ENCODE assay signal across 7 cellular contexts in the genomic region with DNA sequence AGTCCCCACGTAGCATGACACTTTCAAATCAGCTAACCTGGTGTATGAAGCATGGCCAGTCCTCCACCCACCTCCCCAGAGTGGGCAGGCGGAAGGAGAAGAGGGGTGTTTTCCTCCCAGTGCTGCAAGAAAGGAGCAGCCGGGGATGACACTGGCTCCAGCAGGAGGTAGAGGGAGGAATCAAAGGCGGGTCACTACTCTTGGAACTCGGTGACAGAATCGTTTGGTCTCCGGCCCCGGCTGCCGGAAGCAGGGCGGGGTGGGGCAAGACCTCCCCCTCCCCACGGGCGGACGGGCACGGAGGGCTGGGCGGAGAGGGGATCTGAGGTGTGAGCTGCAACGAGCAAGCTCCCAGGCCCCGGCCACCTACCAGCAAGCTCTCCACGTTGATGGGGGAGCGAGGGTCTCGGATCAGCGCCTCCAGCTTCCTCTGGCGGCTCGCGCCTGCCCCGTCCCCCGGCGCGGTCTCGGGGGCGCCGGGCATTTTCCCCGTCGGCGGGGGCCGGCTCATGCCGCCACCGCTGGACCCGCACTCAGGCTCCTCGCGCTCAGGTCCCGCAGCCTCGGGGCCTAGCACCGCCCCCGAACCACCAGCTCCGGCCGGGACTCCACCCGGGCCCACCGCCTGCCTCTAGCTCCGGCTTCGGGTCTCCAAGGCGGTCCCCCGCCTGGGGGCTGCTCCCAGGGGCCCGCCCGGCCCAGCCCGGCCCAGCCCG. TPM values are rescaled to one million over a fixed set of nuclear protein-coding genes. Genes with fewer than 3 reads are reported as not detected.
DNase-seq lines count a peak whose midpoint lies in the region; ATAC-seq, FAIRE-seq and TF ChIP-seq lines count a peak whose summit lies in the region.

No MANE protein-coding gene starts in this region.

- no peak for TF ChIP-seq CTCF in GM12864 (IDR thresholded peaks at IDR 0.05; ENCODE audit: low read depth, low read length, missing control alignments)
- TF ChIP-seq CTCF in LNCaP clone FGC (IDR thresholded peaks at IDR 0.05; ENCODE audit: control insufficient read depth, extremely low read depth, insufficient read depth), result no peak
- TF ChIP-seq CTCF in HepG2 (CRISPR knock-in tag; IDR thresholded peaks at IDR 0.05), result no peak

- no peaks in the 10 kb centered on the region; a peak in 1 of 5 replicates for H3K36me3 ChIP-seq in HepG2 (replicated peaks in 1 of 2; ENCODE audit: control insufficient read depth in 1 of 2, insufficient read depth in 2 of 2, low read length in 2 of 2)

- H2AFZ ChIP-seq in HepG2 (ENCODE audit: low read length), result no peak overlapping the region

- ATAC-seq in HepG2, result peak; percentile 58

- peak; percentile 75 to 91; a peak in 3 of 4 replicates for TF ChIP-seq POLR2A in HepG2 (IDR thresholded peaks at IDR 0.05; ENCODE audit: insufficient read depth in 1 of 2, low read depth in 2 of 2, low read length in 2 of 2)

- in situ Hi-C loops in HepG2 (cut with HindIII; ENCODE audit: extremely low pct_ligation_motif_present, low pct_unique_long_range_greater_than_20kb), result loop anchor here (5.0 kb wide), 1 partner anchor 69 kb away; no protein-coding TSS in a partner anchor

- peaks cover 52% of the 10 kb centered on the region for H3K4me1 ChIP-seq in HepG2 (ENCODE audit: insufficient read depth, low read length)

- TF ChIP-seq RAD21 in HepG2 (CRISPR knock-in tag; IDR thresholded peaks at IDR 0.05), result no peak

- CTCF ChIA-PET in HepG2 (lab: Yijun Ruan, JAX; ENCODE audit: low intra/inter-chr PET ratio, low total read pairs), result no interaction called here

- peaks cover 71% of the 10 kb centered on the region for H3K79me2 ChIP-seq in HepG2 (ENCODE audit: insufficient read depth, low read length)

- H3K9me3 ChIP-seq in HepG2 (ENCODE audit: low read length), result no peaks in the 10 kb centered on the region

- peak overlapping the region; percentile 99 for H3K9ac ChIP-seq in HepG2 (ENCODE audit: insufficient read depth, low read depth, low read length)

- no peaks in the 10 kb centered on the region; a peak in 1 of 5 replicates for H3K27me3 ChIP-seq in HepG2 (ENCODE audit: control insufficient read depth in 1 of 2, insufficient read depth in 2 of 2, low read length in 2 of 2)

- intact Hi-C loops in HepG2 (cut with micrococcal nuclease; ENCODE audit: unreplicated experiment), result loop anchor here (2.0 to 10.0 kb wide), 2 partner anchors 103 to 209 kb away; a partner anchor contains a TSS

- peak overlapping the region; percentile 96 for H3K4me3 ChIP-seq in GM12864 (ENCODE audit: low read depth, low read length)
- H3K4me3 ChIP-seq in LNCaP clone FGC (ENCODE audit: low read depth, low read length), result peak overlapping the region; percentile 78
- H3K4me3 ChIP-seq in HepG2 (replicated peaks in 1 of 3; ENCODE audit: insufficient read depth in 1 of 3, low read depth in 2 of 3, low read length in 3 of 3), result peak overlapping the region; percentile 72 to 96 (median 86)

- H3K4me2 ChIP-seq in HepG2 (ENCODE audit: low read depth, low read length), result peak overlapping the region; percentile 86

- DNase-seq in GM12864 (ENCODE audit: low read depth), result no peak
- DNase-seq in H4 (ENCODE audit: low spot score), result peak; percentile 11
- DNase-seq in LNCaP clone FGC (ENCODE audit: low read depth), result no peak
- peak; percentile 67 for DNase-seq in UCSD-AML1 (lab: John Stamatoyannopoulos, UW; ENCODE audit: unreplicated experiment)
- peak; percentile 71 for DNase-seq in cerebellar cortex (ENCODE audit: low spot score)
- peak; percentile 85 for DNase-seq in HepG2 (ENCODE audit: low spot score)
- DNase-seq in stimulated activated CD4-positive, alpha-beta T cell treated with anti-CD3 and anti-CD28 coated beads, Interleukin-4, amount 100 ng/mL, for 48 hours (ENCODE audit: low read depth in 2 of 2), result peak; percentile 12 to 18

- no TSS peak for BruUV-seq in HepG2 (replicated peaks; lab: Mats Ljungman, UMichigan)

- 1% methylated on average over 10 of the region's 56 CpGs for WGBS in HepG2 (ENCODE audit: low lambda C conversion rate)

- TF ChIP-seq EP300 in HepG2 (IDR thresholded peaks at IDR 0.05; ENCODE audit: low read depth in 2 of 2, low read length in 2 of 2) (peak; percentile 31 to 61; a peak in 2 of 4 replicates), HepG2 (CRISPR knock-in tag; IDR thresholded peaks at IDR 0.05; ENCODE audit: borderline replicate concordance) (peak; percentile 68; the same call in 1 of the 2 replicates)

- H4K20me1 ChIP-seq in HepG2 (ENCODE audit: insufficient read depth, low read length), result peaks cover 49% of the 10 kb centered on the region

- POLR2A ChIA-PET in HepG2 (lab: Yijun Ruan, JAX), result interaction anchor here (1.0 to 8.4 kb wide), 22 partner anchors 9 to 211 kb away, joined by 3 to 465 read pairs (median 10); a partner anchor contains a TSS

- peak overlapping the region; percentile 94 for H3K27ac ChIP-seq in HepG2 (ENCODE audit: extremely low read length, insufficient read depth, low read length)

- FAIRE-seq in HepG2 (lab: Jason Lieb, UNC), result no peak

TF ChIP-seq in HepG2, 621 proteins besides CTCF, POLR2A, EP300 and RAD21 (continues in another document):
- TF ChIP-seq BHLHE40 (IDR thresholded peaks at IDR 0.05; ENCODE audit: low read length) (0 out of 2 replicates have a peak, but pooled peaks have one; percentile 35), NFE2L2 (IDR thresholded peaks at IDR 0.05; ENCODE audit: low read length) (no peak), HMG20B (CRISPR knock-in tag; conservative IDR thresholded peaks at IDR 0.05) (peak; percentile 66), PHB2 (IDR thresholded peaks at IDR 0.05; ENCODE audit: partially characterized antibody) (no peak), ZNF510 (CRISPR knock-in tag; IDR thresholded peaks at IDR 0.05; ENCODE audit: low read depth) (peak; percentile 86), ZNF205 (CRISPR knock-in tag; IDR thresholded peaks at IDR 0.05) (peak; percentile 52; the same call in 1 of the 2 replicates), ZSCAN31 (CRISPR knock-in tag; IDR thresholded peaks at IDR 0.05; ENCODE audit: low read depth) (no peak), KAT7 (CRISPR knock-in tag; IDR thresholded peaks at IDR 0.05; ENCODE audit: borderline replicate concordance) (peak; percentile 90), ZNF550 (CRISPR knock-in tag; IDR thresholded peaks at IDR 0.05; ENCODE audit: borderline replicate concordance) (peak; percentile 64; the same call in 1 of the 2 replicates), MAFG (CRISPR knock-in tag; IDR thresholded peaks at IDR 0.05) (no peak)
- TF ChIP-seq, protein P1, sequence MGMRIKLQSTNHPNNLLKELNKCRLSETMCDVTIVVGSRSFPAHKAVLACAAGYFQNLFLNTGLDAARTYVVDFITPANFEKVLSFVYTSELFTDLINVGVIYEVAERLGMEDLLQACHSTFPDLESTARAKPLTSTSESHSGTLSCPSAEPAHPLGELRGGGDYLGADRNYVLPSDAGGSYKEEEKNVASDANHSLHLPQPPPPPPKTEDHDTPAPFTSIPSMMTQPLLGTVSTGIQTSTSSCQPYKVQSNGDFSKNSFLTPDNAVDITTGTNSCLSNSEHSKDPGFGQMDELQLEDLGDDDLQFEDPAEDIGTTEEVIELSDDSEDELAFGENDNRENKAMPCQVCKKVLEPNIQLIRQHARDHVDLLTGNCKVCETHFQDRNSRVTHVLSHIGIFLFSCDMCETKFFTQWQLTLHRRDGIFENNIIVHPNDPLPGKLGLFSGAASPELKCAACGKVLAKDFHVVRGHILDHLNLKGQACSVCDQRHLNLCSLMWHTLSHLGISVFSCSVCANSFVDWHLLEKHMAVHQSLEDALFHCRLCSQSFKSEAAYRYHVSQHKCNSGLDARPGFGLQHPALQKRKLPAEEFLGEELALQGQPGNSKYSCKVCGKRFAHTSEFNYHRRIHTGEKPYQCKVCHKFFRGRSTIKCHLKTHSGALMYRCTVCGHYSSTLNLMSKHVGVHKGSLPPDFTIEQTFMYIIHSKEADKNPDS (CRISPR knock-in tag; IDR thresholded peaks at IDR 0.05), result no peak
- TF ChIP-seq, protein P2, sequence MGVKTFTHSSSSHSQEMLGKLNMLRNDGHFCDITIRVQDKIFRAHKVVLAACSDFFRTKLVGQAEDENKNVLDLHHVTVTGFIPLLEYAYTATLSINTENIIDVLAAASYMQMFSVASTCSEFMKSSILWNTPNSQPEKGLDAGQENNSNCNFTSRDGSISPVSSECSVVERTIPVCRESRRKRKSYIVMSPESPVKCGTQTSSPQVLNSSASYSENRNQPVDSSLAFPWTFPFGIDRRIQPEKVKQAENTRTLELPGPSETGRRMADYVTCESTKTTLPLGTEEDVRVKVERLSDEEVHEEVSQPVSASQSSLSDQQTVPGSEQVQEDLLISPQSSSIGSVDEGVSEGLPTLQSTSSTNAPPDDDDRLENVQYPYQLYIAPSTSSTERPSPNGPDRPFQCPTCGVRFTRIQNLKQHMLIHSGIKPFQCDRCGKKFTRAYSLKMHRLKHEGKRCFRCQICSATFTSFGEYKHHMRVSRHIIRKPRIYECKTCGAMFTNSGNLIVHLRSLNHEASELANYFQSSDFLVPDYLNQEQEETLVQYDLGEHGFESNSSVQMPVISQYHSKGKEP (CRISPR knock-in tag; IDR thresholded peaks at IDR 0.05), result no peak

RNA-seq across cellular contexts. Expression of a gene that starts 0.7 kb away (rescaled TPM):
- total RNA-seq in H4 (2014; rRNA removed; shearing (Covaris generic)), result 8.2 and 12.8 TPM in 2 replicates
- 119 and 174 TPM in 2 replicates for total RNA-seq in HepG2 (2016; rRNA removed; fragmentation: Illumina TruSeq; extraction: Trizol)
- total RNA-seq in HepG2 (2016; cell fraction: cytosol; rRNA removed; fragmentation: Illumina TruSeq; extraction: Trizol; ENCODE audit: low read depth), result 13.0 and 13.5 TPM in 2 replicates
- total RNA-seq in HepG2 (2016; cell fraction: insoluble cytoplasmic fraction; rRNA removed; fragmentation: Illumina TruSeq; extraction: Trizol), result 112 and 164 TPM in 2 replicates
- 35.2 and 39.5 TPM in 2 replicates for total RNA-seq in HepG2 (2016; cell fraction: membrane; rRNA removed; fragmentation: Illumina TruSeq; extraction: Trizol)
- total RNA-seq in HepG2 (2016; cell fraction: nucleus; rRNA removed; fragmentation: Illumina TruSeq; extraction: Trizol), result 134 and 149 TPM in 2 replicates
- polyA plus RNA-seq in HepG2 (2011; rRNA removed), result 31.9 and 38.1 TPM in 2 replicates
- polyA plus RNA-seq in HepG2 (2011; cell fraction: cytosol; rRNA removed), result 14.6 and 24.9 TPM in 2 replicates
- 19.3 and 29.4 TPM in 2 replicates for polyA plus RNA-seq in HepG2 (2011; cell fraction: nucleus; rRNA removed)
- polyA plus RNA-seq in HepG2 (2012), result 62.4 and 98.0 TPM in 2 replicates
- polyA plus RNA-seq in HepG2 (2016; cell fraction: cytosol; fragmentation: Illumina TruSeq; extraction: Trizol; ENCODE audit: low read depth), result 1.6 and 1.8 TPM in 2 replicates
- 87.7 and 90.4 TPM in 2 replicates for polyA plus RNA-seq in HepG2 (2016; cell fraction: insoluble cytoplasmic fraction; fragmentation: Illumina TruSeq; extraction: Trizol; ENCODE audit: low read depth)
- polyA plus RNA-seq in HepG2 (2016; cell fraction: membrane; fragmentation: Illumina TruSeq; extraction: Trizol; ENCODE audit: low read depth), result 6.9 and 8.4 TPM in 2 replicates
- 77.5 and 87.9 TPM in 2 replicates for polyA plus RNA-seq in HepG2 (2016; cell fraction: nucleus; fragmentation: Illumina TruSeq; extraction: Trizol; ENCODE audit: insufficient read depth, low read depth)
- polyA minus RNA-seq in HepG2 (2011; rRNA and poly(A)+ RNA removed; ENCODE audit: low replicate concordance), result 17.3 and 25.8 TPM in 2 replicates
- 82.6 and 95.3 TPM in 2 replicates for polyA minus RNA-seq in HepG2 (2011; cell fraction: cytosol; rRNA and poly(A)+ RNA removed)
- 275 and 284 TPM in 2 replicates for polyA minus RNA-seq in HepG2 (2011; cell fraction: nucleus; rRNA and poly(A)+ RNA removed)

Comparison
In these comparisons a context has a peak if more than half of its experiments do, and no peak if none do; other contexts are left out.
1. DNase-seq: peak in H4 (single experiment), UCSD-AML1 (single experiment), cerebellar cortex (single experiment), HepG2 (single experiment) and stimulated activated CD4-positive, alpha-beta T cell treated with anti-CD3 and anti-CD28 coated beads, Interleukin-4, amount 100 ng/mL, for 48 hours (2 of 2); none in GM12864 (single experiment) and LNCaP clone FGC (single experiment).
2. Peak in every context shown above with its lines, with median percentiles within 50 percentile points of each other: H3K4me3 ChIP-seq.